ENCODE assay signal across 8 cellular contexts in genomic region chrX:109635151-109635550, GRCh38. TPM values are rescaled to one million over a fixed set of nuclear protein-coding genes. Genes with fewer than 3 reads are reported as not detected.
DNase-seq lines count a peak whose midpoint lies in the region; ATAC-seq and TF ChIP-seq lines count a peak whose summit lies in the region.

No MANE protein-coding gene starts in this region.

- peaks cover 9% of the 10 kb centered on the region for H3K36me3 ChIP-seq in OCI-LY3 (replicated peaks; ENCODE audit: low read depth, low read length)

- CTCF ChIA-PET in T-cell (lab: Charles Lee): interaction anchor here (1.1 to 2.6 kb wide), 3 partner anchors 142 to 150 kb away, joined by 3 to 24 read pairs (median 4); no protein-coding TSS in a partner anchor

- H3K4me1 Mint-ChIP-seq in T-cell: peaks cover 0 to 11% (median 9%) of the 10 kb centered on the region in 3 donors
- peaks cover 18% of the 10 kb centered on the region for H3K4me1 Mint-ChIP-seq in activated T-helper 2 cell treated with anti-CD3 and anti-CD28 coated beads, Interferon-gamma antibody, Interleukin-2, Interleukin-4, amounts not matched to agents 10 μg/mL and 5 μg/mL and 100 μg/mL, durations not matched to agents 14 hours and 24 hours and 36 hours (ENCODE audit: low read depth)

- TF ChIP-seq CTCF in AG09319 (IDR thresholded peaks at IDR 0.05; ENCODE audit: low read depth, low read length) (peak; percentile 37), OCI-LY3 (IDR thresholded peaks at IDR 0.05; ENCODE audit: low read depth, low read length) (peak; percentile 56), foreskin fibroblast (IDR thresholded peaks at IDR 0.05; ENCODE audit: low read depth, low read length) (peak; percentile 27)

- no peak overlapping the region for H3K27ac ChIP-seq in OCI-LY3 (ENCODE audit: low read length)

- H3K27me3 ChIP-seq in OCI-LY3 (ENCODE audit: low read depth, low read length): no peaks in the 10 kb centered on the region

- H2AFZ ChIP-seq in OCI-LY3 (ENCODE audit: low read depth, low read length): no peak overlapping the region

- ATAC-seq in GM18870 (IDR thresholded peaks at IDR 0.05; ENCODE audit: unreplicated experiment): peak; percentile 60
- no peak for ATAC-seq in T-cell (replicated peaks in 1 of 4)
- ATAC-seq in GM21529 (IDR thresholded peaks at IDR 0.05; ENCODE audit: unreplicated experiment): no peak
- ATAC-seq in Right ventricle myocardium superior (ENCODE audit: poor library complexity): no peak

- no peak overlapping the region for H3K4me3 ChIP-seq in OCI-LY3 (ENCODE audit: low read length)
- H3K4me3 ChIP-seq in foreskin fibroblast (ENCODE audit: low read depth in 1 of 2, low read length in 2 of 2): no peak overlapping the region

- no peak for DNase-seq in AG09319 (ENCODE audit: extremely low read depth, low read depth)
- DNase-seq in foreskin fibroblast: peak; percentile 14 to 48
- no peak for DNase-seq in T-cell
- DNase-seq in activated T-helper 2 cell treated with anti-CD3 and anti-CD28 coated beads, Interferon-gamma antibody, Interleukin-2, Interleukin-4, amounts not matched to agents 10 μg/mL and 5 μg/mL and 100 μg/mL, durations not matched to agents 14 hours and 24 hours and 36 hours (ENCODE audit: low spot score): no peak
- DNase-seq in Right ventricle myocardium superior: no peak

- H3K79me2 ChIP-seq in OCI-LY3 (ENCODE audit: low read length): no peaks in the 10 kb centered on the region

- no peaks in the 10 kb centered on the region for H3K9me3 Mint-ChIP-seq in T-cell
- peaks cover 5% of the 10 kb centered on the region for H3K9me3 Mint-ChIP-seq in activated T-helper 2 cell treated with anti-CD3 and anti-CD28 coated beads, Interferon-gamma antibody, Interleukin-2, Interleukin-4, amounts not matched to agents 10 μg/mL and 5 μg/mL and 100 μg/mL, durations not matched to agents 14 hours and 24 hours and 36 hours

- H3K27me3 Mint-ChIP-seq in T-cell: peaks cover 0 to 14% of the 10 kb centered on the region in 2 donors
- H3K27me3 Mint-ChIP-seq in activated T-helper 2 cell treated with anti-CD3 and anti-CD28 coated beads, Interferon-gamma antibody, Interleukin-2, Interleukin-4, amounts not matched to agents 10 μg/mL and 5 μg/mL and 100 μg/mL, durations not matched to agents 14 hours and 24 hours and 36 hours (ENCODE audit: low read depth): no peaks in the 10 kb centered on the region

- H3K4me1 ChIP-seq in OCI-LY3 (ENCODE audit: low read length): no peaks in the 10 kb centered on the region

- intact Hi-C loops in activated T-helper 2 cell treated with anti-CD3 and anti-CD28 coated beads, Interferon-gamma antibody, Interleukin-2, Interleukin-4, amounts not matched to agents 10 μg/mL and 5 μg/mL and 100 μg/mL, durations not matched to agents 14 hours and 24 hours and 36 hours (cut with micrococcal nuclease): no loop called here
- intact Hi-C loops in Right ventricle myocardium superior (cut with DNase I): no loop called here

- H4K20me1 ChIP-seq in OCI-LY3 (ENCODE audit: insufficient read depth, low read length): no peaks in the 10 kb centered on the region

- POLR2A ChIA-PET in T-cell (lab: Charles Lee): interaction anchor here in 1 of 2 donors (0.6 kb wide), 1 partner anchor 34 kb away, joined by 3 read pairs; no protein-coding TSS in a partner anchor

- H3K9me3 ChIP-seq in OCI-LY3 (ENCODE audit: insufficient read depth, low read length): no peaks in the 10 kb centered on the region

- no peak overlapping the region for H3K27ac Mint-ChIP-seq in T-cell
- no peak overlapping the region for H3K27ac Mint-ChIP-seq in activated T-helper 2 cell treated with anti-CD3 and anti-CD28 coated beads, Interferon-gamma antibody, Interleukin-2, Interleukin-4, amounts not matched to agents 10 μg/mL and 5 μg/mL and 100 μg/mL, durations not matched to agents 14 hours and 24 hours and 36 hours

- no peak overlapping the region for H3K4me2 ChIP-seq in OCI-LY3 (ENCODE audit: low read length)

- H3K4me3 Mint-ChIP-seq in T-cell: no peak overlapping the region
- H3K4me3 Mint-ChIP-seq in activated T-helper 2 cell treated with anti-CD3 and anti-CD28 coated beads, Interferon-gamma antibody, Interleukin-2, Interleukin-4, amounts not matched to agents 10 μg/mL and 5 μg/mL and 100 μg/mL, durations not matched to agents 14 hours and 24 hours and 36 hours (ENCODE audit: low read depth): no peak overlapping the region

- H3K9ac ChIP-seq in OCI-LY3 (ENCODE audit: low read length): no peak overlapping the region

- peaks cover 14% of the 10 kb centered on the region for H3K36me3 Mint-ChIP-seq in T-cell
- H3K36me3 Mint-ChIP-seq in activated T-helper 2 cell treated with anti-CD3 and anti-CD28 coated beads, Interferon-gamma antibody, Interleukin-2, Interleukin-4, amounts not matched to agents 10 μg/mL and 5 μg/mL and 100 μg/mL, durations not matched to agents 14 hours and 24 hours and 36 hours (ENCODE audit: low read depth): peaks cover 20% of the 10 kb centered on the region

RNA-seq across cellular contexts. Expression of gene KCNE5, which starts 10.2 kb away (rescaled TPM):
- total RNA-seq in T-cell (under 1 TPM in 1 of 5 donors, not detected in 4; 0.23 TPM), Right ventricle myocardium superior (0.24 TPM)
- total RNA-seq in activated T-helper 2 cell treated with anti-CD3 and anti-CD28 coated beads, Interferon-gamma antibody, Interleukin-2, Interleukin-4, amounts not matched to agents 10 μg/mL and 5 μg/mL and 100 μg/mL, durations not matched to agents 14 hours and 24 hours and 36 hours: 0.87 and 0.98 TPM in 2 replicates

Comparison
In these comparisons a context has a peak if more than half of its experiments do, and no peak if none do; other contexts are left out.
1. DNase-seq: peak in foreskin fibroblast (2 of 2); none in AG09319 (single experiment), T-cell (0 of 34), activated T-helper 2 cell treated with anti-CD3 and anti-CD28 coated beads, Interferon-gamma antibody, Interleukin-2, Interleukin-4, amounts not matched to agents 10 μg/mL and 5 μg/mL and 100 μg/mL, durations not matched to agents 14 hours and 24 hours and 36 hours (single experiment) and Right ventricle myocardium superior (single experiment).
2. Peak in every context shown above with its lines, with median percentiles within 50 percentile points of each other: CTCF ChIP-seq.